1 cellular context compared by ENCODE assay signal in the genomic region with DNA sequence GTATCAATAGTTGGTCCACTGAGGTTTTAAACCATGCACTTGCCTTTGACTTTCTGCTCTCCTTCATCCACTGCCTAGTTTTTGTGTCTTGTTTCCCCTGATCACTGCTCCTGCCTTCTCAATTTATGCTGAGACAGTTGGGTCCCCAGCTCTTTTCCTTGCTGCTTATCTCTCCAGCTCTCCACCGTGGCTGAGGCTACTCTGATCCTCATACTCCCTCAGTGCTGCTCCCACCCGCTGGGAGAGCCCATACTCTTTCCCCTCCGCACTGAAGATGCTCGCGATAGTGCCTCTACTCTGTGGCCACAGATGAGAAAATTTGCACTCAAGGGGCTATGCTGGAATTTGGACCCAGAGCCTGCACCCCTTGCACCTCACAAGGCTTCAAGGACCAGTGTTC.
TF ChIP-seq lines count a peak whose summit lies in the region.

No MANE protein-coding gene starts in this region.

TF ChIP-seq in H1, 55 proteins besides CTCF, POLR2A, EP300 and RAD21:
- TF ChIP-seq CHD2 (IDR thresholded peaks at IDR 0.05; ENCODE audit: low read length): no peak
- no peak for TF ChIP-seq TEAD4 (IDR thresholded peaks at IDR 0.05; ENCODE audit: low read depth, low read length)
- no peak for TF ChIP-seq CTBP2 (IDR thresholded peaks at IDR 0.05; ENCODE audit: borderline replicate concordance, insufficient read depth, insufficient read length, low read length)
- no peak for TF ChIP-seq BRCA1 (IDR thresholded peaks at IDR 0.05; ENCODE audit: low read depth, low read length)
- no peak for TF ChIP-seq ZNF274 (IDR thresholded peaks at IDR 0.05; ENCODE audit: borderline replicate concordance, extremely low read depth, low read length)
- TF ChIP-seq SIX5 (IDR thresholded peaks at IDR 0.05; ENCODE audit: low read depth, low read length): no peak
- TF ChIP-seq JUN (IDR thresholded peaks at IDR 0.05; ENCODE audit: low read depth, low read length): no peak
- TF ChIP-seq, protein P1, sequence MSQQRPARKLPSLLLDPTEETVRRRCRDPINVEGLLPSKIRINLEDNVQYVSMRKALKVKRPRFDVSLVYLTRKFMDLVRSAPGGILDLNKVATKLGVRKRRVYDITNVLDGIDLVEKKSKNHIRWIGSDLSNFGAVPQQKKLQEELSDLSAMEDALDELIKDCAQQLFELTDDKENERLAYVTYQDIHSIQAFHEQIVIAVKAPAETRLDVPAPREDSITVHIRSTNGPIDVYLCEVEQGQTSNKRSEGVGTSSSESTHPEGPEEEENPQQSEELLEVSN (IDR thresholded peaks at IDR 0.05): no peak
- TF ChIP-seq YY1 (IDR thresholded peaks at IDR 0.05; ENCODE audit: low read depth, low read length): no peak
- no peak for TF ChIP-seq RFX5 (IDR thresholded peaks at IDR 0.05; ENCODE audit: borderline replicate concordance, low read depth, low read length)
- TF ChIP-seq POU5F1 (IDR thresholded peaks at IDR 0.05; ENCODE audit: low read depth, low read length): no peak
- no peak for TF ChIP-seq CHD1 (IDR thresholded peaks at IDR 0.05; ENCODE audit: low read depth, low read length)
- TF ChIP-seq CBX5 (IDR thresholded peaks at IDR 0.05; ENCODE audit: low read depth, low read length): no peak
- no peak for TF ChIP-seq SUZ12 (IDR thresholded peaks at IDR 0.05; ENCODE audit: low read length)
